Comparison of ENCODE assay signal across 24 cellular contexts in genomic region chr6:39178235-39178634, GRCh38. TPM values are rescaled to one million over a fixed set of nuclear protein-coding genes. Genes with fewer than 3 reads are reported as not detected.
A peak's percentile ranks its signal among the peaks of the same experiment; 100 is the strongest.
DNase-seq lines count a peak whose midpoint lies in the region; ATAC-seq and TF ChIP-seq lines count a peak whose summit lies in the region.
"Had no signal": no experiment of that assay in that cellular context is flagged by ENCODE, and none has a peak within 500 bp of the region (broad histone marks: within the 10 kb centered on the region; RNA-seq: fewer than 3 reads in every experiment).

No MANE protein-coding gene starts in this region.

- no peak overlapping the region for H3K4me3 ChIP-seq in aorta (ENCODE audit: low read length in 2 of 2)
- H3K4me3 ChIP-seq: A549; BLaER1 treated with 17β-estradiol and CSF1 and Interleukin-3, amounts not matched to agents 10 nM and 100 nM; GM12878; GM23248 had no signal

- WGBS in aorta, 2 donors: 79 to 85% methylated on average over 8 of the region's 8 CpGs

- no peak overlapping the region for H3K4me3 Mint-ChIP-seq in neural crest cell
- H3K4me3 Mint-ChIP-seq: CD14-positive monocyte; CD4-positive, alpha-beta T cell; CD8-positive, alpha-beta memory T cell had no signal

- no peak overlapping the region for H3K27ac ChIP-seq in aorta (ENCODE audit: low read depth in 1 of 2, low read length in 2 of 2)
- H3K27ac ChIP-seq: A549; BLaER1 treated with 17β-estradiol and CSF1 and Interleukin-3, amounts not matched to agents 10 nM and 100 nM; GM23248 had no signal

- peaks cover 48% of the 10 kb centered on the region for H3K36me3 Mint-ChIP-seq in neural crest cell (ENCODE audit: low read depth)
- H3K36me3 Mint-ChIP-seq: CD14-positive monocyte had no signal

- peaks cover 15% of the 10 kb centered on the region for H3K9me3 Mint-ChIP-seq in neural crest cell

- no peak for TF ChIP-seq CTCF in neural crest cell (conservative IDR thresholded peaks at IDR 0.05)

- H3K36me3 ChIP-seq in aorta (ENCODE audit: control insufficient read depth in 1 of 2, insufficient read depth in 2 of 2, low read length in 1 of 2): no peaks in the 10 kb centered on the region
- H3K36me3 ChIP-seq: BE2C; BLaER1 treated with 17β-estradiol and CSF1 and Interleukin-3, amounts not matched to agents 10 nM and 100 nM had no signal

- H3K27me3 Mint-ChIP-seq in neural crest cell (ENCODE audit: low read depth): no peaks in the 10 kb centered on the region
- H3K27me3 Mint-ChIP-seq: CD4-positive, alpha-beta T cell; CD8-positive, alpha-beta memory T cell had no signal

- peaks cover 2% of the 10 kb centered on the region for H3K9me3 ChIP-seq in aorta (ENCODE audit: control insufficient read depth, low read length)

- H3K4me1 ChIP-seq in aorta (ENCODE audit: control insufficient read depth in 1 of 2, insufficient read depth in 2 of 2, low read length in 2 of 2): no peaks in the 10 kb centered on the region
- H3K4me1 ChIP-seq: A549, BE2C had no signal

- peaks cover 4% of the 10 kb centered on the region for H3K4me1 Mint-ChIP-seq in neural crest cell
- H3K4me1 Mint-ChIP-seq: CD8-positive, alpha-beta memory T cell had no signal

- intact Hi-C loops in sciatic nerve (cut with DNase I) (no loop called here), aorta (cut with DNase I) (no loop called here)

- H3K27ac Mint-ChIP-seq in neural crest cell (ENCODE audit: unreplicated experiment): peak overlapping the region; percentile 58
- H3K27ac Mint-ChIP-seq: CD14-positive monocyte; CD4-positive, alpha-beta T cell; CD8-positive, alpha-beta memory T cell had no signal

- DNase-seq in neural crest cell (ENCODE audit: low read depth, low spot score) (no peak), sciatic nerve (ENCODE audit: low spot score) (no peak), aorta (no peak), NCI-H1694 treated with DMSO at 0.1 percent for 48 hours (lab: John Stamatoyannopoulos, UW) (no peak), mucosa of gallbladder (ENCODE audit: low spot score) (no peak)
- DNase-seq: 8988T; ACHN; AML-193; BE2C; CD4-positive, alpha-beta T cell; CD8-positive, alpha-beta memory T cell; DMS 273 treated with DMSO at 0.1 percent for 48 hours; DMS79; EL; GDM1; GM23248; H7; HCEC 1CT had no signal

- peak; percentile 34 for ATAC-seq in esophagus mucosa
- ATAC-seq in sciatic nerve: peak; percentile 39
- ATAC-seq in aorta (ENCODE audit: low FRiP score): peak; percentile 48
- ATAC-seq in HG03378 (IDR thresholded peaks at IDR 0.05; ENCODE audit: unreplicated experiment): no peak
- ATAC-seq: A549, GM12878 had no signal

- no peaks in the 10 kb centered on the region for H3K27me3 ChIP-seq in aorta (ENCODE audit: control insufficient read depth in 1 of 2, insufficient read depth in 2 of 2, low read length in 1 of 2)
- H3K27me3 ChIP-seq: BLaER1 treated with 17β-estradiol and CSF1 and Interleukin-3, amounts not matched to agents 10 nM and 100 nM had no signal

RNA-seq across cellular contexts. Expression of gene KCNK5, which starts 51.0 kb away (rescaled TPM):
- 5.1 TPM for total RNA-seq in esophagus mucosa
- 30.4 and 32.7 TPM in 2 replicates for total RNA-seq in neural crest cell
- total RNA-seq in sciatic nerve: 15.6 TPM
- 1 to 10 TPM; 1.2 to 5.2 TPM for total RNA-seq in aorta
- 1 to 10 TPM in 1 of 2 donors, not detected in 1; 3.9 TPM for polyA plus RNA-seq in aorta
- total RNA-seq in mucosa of gallbladder: 242 TPM
- total RNA-seq: GM23248 had no signal
- polyA plus RNA-seq: CD14-positive monocyte, GM23248 had no signal
